25 cellular contexts compared by ENCODE assay signal in the genomic region with DNA sequence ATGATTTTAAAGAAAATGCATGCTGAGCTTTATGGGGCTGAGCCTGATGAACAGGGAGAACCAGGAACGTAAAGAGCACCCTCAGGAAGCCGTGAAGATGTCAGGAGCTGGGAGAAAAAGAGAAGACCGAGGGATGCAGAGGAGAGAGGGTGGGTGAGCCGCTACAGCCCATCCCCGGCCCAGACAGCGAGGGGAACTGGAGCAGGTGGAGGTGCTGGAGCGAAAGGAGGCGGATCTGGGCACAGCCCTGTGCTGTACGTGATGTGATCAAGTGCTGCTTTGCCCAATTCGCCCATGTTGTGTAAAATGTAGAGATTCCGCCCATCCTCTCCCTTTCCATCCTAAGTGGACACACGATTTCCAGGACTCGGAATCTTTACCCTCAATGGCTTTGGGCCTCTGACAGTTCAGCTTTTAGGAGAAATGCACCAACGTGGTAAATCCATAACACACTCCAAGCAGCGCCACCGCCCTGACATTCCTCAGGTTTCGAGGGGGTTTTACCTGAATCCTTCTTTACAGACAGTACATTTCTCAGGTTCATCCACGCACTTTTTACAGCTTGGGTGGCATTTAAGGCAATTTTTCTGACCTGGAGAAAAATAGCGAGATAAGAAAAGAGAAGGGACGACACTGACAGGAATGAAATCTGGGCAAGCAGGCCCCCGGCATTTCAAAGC.
"Had no signal": no experiment of that assay in that cellular context is flagged by ENCODE, and none has a peak within 500 bp of the region (broad histone marks: within the 10 kb centered on the region; RNA-seq: fewer than 3 reads in every experiment).

No MANE protein-coding gene starts in this region.

- H3K27me3 ChIP-seq: breast epithelium, MG63, Peyer's patch had no signal

- ATAC-seq: activated CD8-positive, alpha-beta T cell treated with anti-CD3 and anti-CD28 coated beads for 36 hours; SK-N-SH treated with all-trans-retinoic acid at 6 μM for 48 hours had no signal

- H3K36me3 ChIP-seq: breast epithelium, Peyer's patch, SJSA1 had no signal

- DNase-seq: activated CD4-positive, alpha-beta T cell treated with anti-CD3 and anti-CD28 coated beads, Interleukin-2, amount 50 U/mL, for 1 hour; activated CD8-positive, alpha-beta memory T cell treated with anti-CD3 and anti-CD28 coated beads, Interleukin-2, amount 50 U/mL, for 4 hours; activated effector memory CD4-positive, alpha-beta T cell treated with Interleukin-2 at 50 U/mL for 16 hours; activated naive CD4-positive, alpha-beta T cell; aorta; central memory CD4-positive, alpha-beta T cell; KG1; MG63; MV-4-11; NCI-H1105; NCI-H1436; NCI-H187; NCI-H2081; NCI-H510A treated with DMSO at 0.1 percent for 48 hours; NCI-H69; SHP77; SW 1271 had no signal

- H3K27ac ChIP-seq: breast epithelium, Peyer's patch, RWPE1, SJSA1 had no signal

- H3K27me3 Mint-ChIP-seq: activated CD8-positive, alpha-beta T cell treated with anti-CD3 and anti-CD28 coated beads for 36 hours had no signal

- H3K27ac Mint-ChIP-seq: activated naive CD4-positive, alpha-beta T cell treated with anti-CD3 and anti-CD28 coated beads, Interleukin-2, amount 50 U/mL, for 24 hours; IgD-negative memory B cell had no signal

- H3K9me3 ChIP-seq: breast epithelium, MG63, Peyer's patch, SJSA1 had no signal

- H3K4me3 Mint-ChIP-seq: activated CD8-positive, alpha-beta T cell treated with anti-CD3 and anti-CD28 coated beads for 36 hours; IgD-negative memory B cell had no signal

- H3K4me1 ChIP-seq: breast epithelium, SJSA1 had no signal

- H3K36me3 Mint-ChIP-seq: activated naive CD4-positive, alpha-beta T cell treated with anti-CD3 and anti-CD28 coated beads, Interleukin-2, amount 50 U/mL, for 24 hours had no signal

- H3K9me3 Mint-ChIP-seq: activated CD8-positive, alpha-beta T cell treated with anti-CD3 and anti-CD28 coated beads for 36 hours; activated naive CD4-positive, alpha-beta T cell treated with anti-CD3 and anti-CD28 coated beads, Interleukin-2, amount 50 U/mL, for 24 hours had no signal

- H3K4me3 ChIP-seq: breast epithelium, MG63, Peyer's patch, SJSA1 had no signal
